8 cellular contexts compared by ENCODE assay signal in the genomic region with DNA sequence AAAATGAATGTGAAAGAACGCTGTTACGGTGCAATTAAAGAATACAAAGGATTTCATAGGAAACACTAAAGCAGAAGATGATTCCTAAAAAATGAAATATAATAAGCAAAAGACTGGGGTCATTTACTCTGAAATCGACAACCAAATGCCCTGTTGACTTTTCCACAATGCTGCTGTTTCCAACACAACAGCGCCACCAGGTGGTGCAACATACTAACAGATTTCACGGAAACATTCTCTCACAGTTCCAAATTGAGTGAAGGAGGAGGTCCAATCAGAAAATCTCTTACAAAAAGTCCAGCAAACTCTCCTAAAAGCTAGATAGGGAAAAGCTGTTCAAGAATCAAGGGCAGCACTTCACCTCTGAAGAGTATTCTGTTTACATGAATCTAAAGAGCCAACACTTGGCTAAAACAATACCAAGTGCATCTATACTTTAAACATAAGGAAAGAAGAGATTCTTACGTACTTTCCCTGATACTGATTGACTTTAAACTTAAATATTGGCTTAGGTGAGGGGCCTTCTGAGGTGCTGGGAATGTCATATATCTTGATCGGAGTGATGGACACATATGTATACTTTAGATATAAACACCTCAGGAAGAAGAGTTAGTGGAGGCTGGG. TPM values are rescaled to one million over a fixed set of nuclear protein-coding genes. Genes with fewer than 3 reads are reported as not detected.
DNase-seq lines count a peak whose midpoint lies in the region; ATAC-seq and TF ChIP-seq lines count a peak whose summit lies in the region.

No MANE protein-coding gene starts in this region.

- no peak overlapping the region for H4K91ac ChIP-seq in neuronal stem cell (ENCODE audit: low read depth, low read length, poor library complexity)

- H3K4ac ChIP-seq in neuronal stem cell (ENCODE audit: low read length) = no peak overlapping the region

- no peaks in the 10 kb centered on the region for H3K36me3 ChIP-seq in KMS-11 (ENCODE audit: insufficient read depth)
- peaks cover 7 to 50% of the 10 kb centered on the region in 2 donors for H3K36me3 ChIP-seq in neuronal stem cell (replicated peaks in 1 of 2; ENCODE audit: control insufficient read depth in 2 of 2, insufficient read depth in 2 of 2, low read length in 2 of 2)

- H4K20me1 ChIP-seq in KMS-11 (ENCODE audit: insufficient read depth) = no peaks in the 10 kb centered on the region

- TF ChIP-seq CTCF in KMS-11 (conservative IDR thresholded peaks at IDR 0.05; ENCODE audit: low read depth, low read length) = peak; percentile 97

- H2BK120ac ChIP-seq in neuronal stem cell (ENCODE audit: low read depth, low read length) = no peak overlapping the region

- no peak overlapping the region for H3K23ac ChIP-seq in neuronal stem cell (ENCODE audit: low read depth, low read length, poor library complexity)

- H3K9me3 ChIP-seq in neuronal stem cell (replicated peaks in 1 of 2; ENCODE audit: control insufficient read depth in 2 of 2, insufficient read depth in 1 of 2, low read depth in 1 of 2, low read length in 2 of 2) = no peaks in the 10 kb centered on the region

- peaks cover 8% of the 10 kb centered on the region for H3K4me1 ChIP-seq in KMS-11 (ENCODE audit: low read depth, poor library complexity, severe bottlenecking)
- H3K4me1 ChIP-seq in neuronal stem cell (ENCODE audit: control insufficient read depth in 2 of 2, insufficient read depth in 1 of 2, low read depth in 1 of 2, low read length in 2 of 2) = no peaks in the 10 kb centered on the region

- H3K4me3 ChIP-seq in KMS-11 (IDR thresholded peaks at IDR 0.05; ENCODE audit: insufficient read depth, low read depth, low read length) = no peak overlapping the region
- H3K4me3 ChIP-seq in neuronal stem cell (ENCODE audit: low read length in 2 of 2) = no peak overlapping the region

- no peak overlapping the region for H2AFZ ChIP-seq in KMS-11 (ENCODE audit: low read depth)
- no peak overlapping the region for H2AFZ ChIP-seq in neuronal stem cell (ENCODE audit: low read length)

- no peak overlapping the region for H3K9ac ChIP-seq in KMS-11
- H3K9ac ChIP-seq in neuronal stem cell (ENCODE audit: low read depth, low read length, poor library complexity) = no peak overlapping the region

- H3K14ac ChIP-seq in neuronal stem cell (ENCODE audit: low read length) = no peak overlapping the region

- H3K36me3 Mint-ChIP-seq in activated T-helper 1 cell treated with anti-CD3 and anti-CD28 coated beads, Interleukin-12 subunit alpha, Interleukin-12 subunit beta, Interleukin-2, Interleukin-4 antibody, amounts not matched to agents 30 ng/mL and 10 ng/mL and 1 ng/mL, durations not matched to agents 14 hours and 24 hours and 36 hours (ENCODE audit: low read depth) = peaks cover 11% of the 10 kb centered on the region

- no peaks in the 10 kb centered on the region for H3K27me3 Mint-ChIP-seq in activated T-helper 1 cell treated with anti-CD3 and anti-CD28 coated beads, Interleukin-12 subunit alpha, Interleukin-12 subunit beta, Interleukin-2, Interleukin-4 antibody, amounts not matched to agents 30 ng/mL and 10 ng/mL and 1 ng/mL, durations not matched to agents 14 hours and 24 hours and 36 hours (ENCODE audit: insufficient read depth)

- no peak for ATAC-seq in GM21576 (IDR thresholded peaks at IDR 0.05; ENCODE audit: unreplicated experiment)

- no CpG with 5 or more reads among the region's 7 CpGs for WGBS in neuronal stem cell (ENCODE audit: extremely low coverage in 2 of 2, insufficient read length in 2 of 2, insufficient replicate concordance in 1 of 2), 2 donors

- no peak overlapping the region for H3K4me2 ChIP-seq in KMS-11
- H3K4me2 ChIP-seq in neuronal stem cell (ENCODE audit: insufficient read depth, low read length, poor library complexity, severe bottlenecking) = no peak overlapping the region

- H2BK5ac ChIP-seq in neuronal stem cell (ENCODE audit: low read length) = no peak overlapping the region

- intact Hi-C loops in activated T-helper 1 cell treated with anti-CD3 and anti-CD28 coated beads, Interleukin-12 subunit alpha, Interleukin-12 subunit beta, Interleukin-2, Interleukin-4 antibody, amounts not matched to agents 30 ng/mL and 10 ng/mL and 1 ng/mL, durations not matched to agents 14 hours and 24 hours and 36 hours (cut with micrococcal nuclease) = loop anchor here (1.0 kb wide), 2 partner anchors 203 to 471 kb away; no protein-coding TSS in a partner anchor

- H2AK5ac ChIP-seq in neuronal stem cell (ENCODE audit: low read depth, low read length) = no peak overlapping the region

- DNase-seq in DMS79 (lab: John Stamatoyannopoulos, UW) (peak; percentile 14), RPMI7951 (ENCODE audit: low read depth) (peak; percentile 73), fibroblast of the conjunctiva (ENCODE audit: low read depth) (peak; percentile 75), neuronal stem cell (ENCODE audit: low spot score) (peak; percentile 75), stromal cell of bone marrow (ENCODE audit: low read depth) (peak; percentile 77)
- DNase-seq in activated T-helper 1 cell treated with anti-CD3 and anti-CD28 coated beads, Interleukin-12 subunit alpha, Interleukin-12 subunit beta, Interleukin-2, Interleukin-4 antibody, amounts not matched to agents 30 ng/mL and 10 ng/mL and 1 ng/mL, durations not matched to agents 14 hours and 24 hours and 36 hours (ENCODE audit: low spot score) = peak; percentile 59

- no peak overlapping the region for H3K18ac ChIP-seq in neuronal stem cell (ENCODE audit: low read length)

- H3K9me3 Mint-ChIP-seq in activated T-helper 1 cell treated with anti-CD3 and anti-CD28 coated beads, Interleukin-12 subunit alpha, Interleukin-12 subunit beta, Interleukin-2, Interleukin-4 antibody, amounts not matched to agents 30 ng/mL and 10 ng/mL and 1 ng/mL, durations not matched to agents 14 hours and 24 hours and 36 hours = no peaks in the 10 kb centered on the region

- no peak overlapping the region for H4K8ac ChIP-seq in neuronal stem cell (ENCODE audit: low read depth, low read length)

- no peak overlapping the region for H2BK15ac ChIP-seq in neuronal stem cell (ENCODE audit: low read length)

- H3K79me1 ChIP-seq in neuronal stem cell (ENCODE audit: low read depth, low read length) = no peaks in the 10 kb centered on the region

- no peaks in the 10 kb centered on the region for H3K79me2 ChIP-seq in KMS-11 (ENCODE audit: insufficient read depth, low read depth)

- H2BK12ac ChIP-seq in neuronal stem cell (ENCODE audit: low read length) = no peak overlapping the region

- H3K27me3 ChIP-seq in KMS-11 (ENCODE audit: insufficient read depth, low read depth) (no peaks in the 10 kb centered on the region), neuronal stem cell (ENCODE audit: control insufficient read depth in 3 of 3, insufficient read depth in 3 of 3, low read depth in 1 of 3, low read length in 3 of 3) (no peaks in the 10 kb centered on the region)

- peaks cover 8% of the 10 kb centered on the region for H3K4me1 Mint-ChIP-seq in activated T-helper 1 cell treated with anti-CD3 and anti-CD28 coated beads, Interleukin-12 subunit alpha, Interleukin-12 subunit beta, Interleukin-2, Interleukin-4 antibody, amounts not matched to agents 30 ng/mL and 10 ng/mL and 1 ng/mL, durations not matched to agents 14 hours and 24 hours and 36 hours (ENCODE audit: low read depth)

- H3K27ac Mint-ChIP-seq in activated T-helper 1 cell treated with anti-CD3 and anti-CD28 coated beads, Interleukin-12 subunit alpha, Interleukin-12 subunit beta, Interleukin-2, Interleukin-4 antibody, amounts not matched to agents 30 ng/mL and 10 ng/mL and 1 ng/mL, durations not matched to agents 14 hours and 24 hours and 36 hours = no peak overlapping the region

- no peak overlapping the region for H3K4me3 Mint-ChIP-seq in activated T-helper 1 cell treated with anti-CD3 and anti-CD28 coated beads, Interleukin-12 subunit alpha, Interleukin-12 subunit beta, Interleukin-2, Interleukin-4 antibody, amounts not matched to agents 30 ng/mL and 10 ng/mL and 1 ng/mL, durations not matched to agents 14 hours and 24 hours and 36 hours

- no peak overlapping the region for H3K27ac ChIP-seq in KMS-11
- no peak overlapping the region for H3K27ac ChIP-seq in neuronal stem cell (replicated peaks; ENCODE audit: low read length)

RNA-seq across cellular contexts. Expression of a gene that starts 55.9 kb away (rescaled TPM):
- 13.3 and 14.4 TPM in 2 replicates for total RNA-seq in RPMI7951 (2014; rRNA removed; shearing (Covaris generic))
- total RNA-seq in activated T-helper 1 cell treated with anti-CD3 and anti-CD28 coated beads, Interleukin-12 subunit alpha, Interleukin-12 subunit beta, Interleukin-2, Interleukin-4 antibody, amounts not matched to agents 30 ng/mL and 10 ng/mL and 1 ng/mL, durations not matched to agents 14 hours and 24 hours and 36 hours = 38.9 and 43.6 TPM in 2 replicates
- 26.1 TPM for polyA plus RNA-seq in neuronal stem cell (2013, experiment 1 of 2)
- 28.2 TPM for polyA plus RNA-seq in neuronal stem cell (2013, experiment 2 of 2)

Comparison
In these comparisons a context has a peak if more than half of its experiments do, and no peak if none do; other contexts are left out.
1. DNase-seq: peak in every context shown above with its lines; median percentile 77 in stromal cell of bone marrow; 75 in fibroblast of the conjunctiva; 75 in neuronal stem cell; 73 in RPMI7951; 59 in activated T-helper 1 cell treated with anti-CD3 and anti-CD28 coated beads, Interleukin-12 subunit alpha, Interleukin-12 subunit beta, Interleukin-2, Interleukin-4 antibody, amounts not matched to agents 30 ng/mL and 10 ng/mL and 1 ng/mL, durations not matched to agents 14 hours and 24 hours and 36 hours; 14 in DMS79.